ENCODE assay signal across 11 cellular contexts in the genomic region with DNA sequence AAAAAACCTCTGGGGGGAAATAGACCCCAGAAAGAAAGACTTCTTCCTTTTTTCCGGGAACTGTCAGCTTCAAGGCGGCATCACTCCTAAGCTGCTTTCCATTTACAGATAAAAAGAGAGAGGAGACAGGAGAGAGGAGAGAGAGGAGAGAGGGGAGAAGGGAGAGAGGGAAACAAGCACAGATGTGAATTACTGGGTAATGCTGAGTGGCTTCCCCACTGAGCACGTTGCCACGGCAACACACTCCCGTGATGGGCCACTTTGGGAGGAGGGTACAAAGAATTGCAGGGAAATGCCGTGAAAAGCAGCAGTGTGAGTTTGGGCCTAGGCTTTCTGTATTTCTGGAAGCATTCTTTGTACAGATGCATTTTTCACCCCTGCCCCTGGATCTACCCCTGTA.
DNase-seq lines count a peak whose midpoint lies in the region; ATAC-seq and TF ChIP-seq lines count a peak whose summit lies in the region.
"Had no signal": no experiment of that assay in that cellular context is flagged by ENCODE, and none has a peak within 500 bp of the region (broad histone marks: within the 10 kb centered on the region; RNA-seq: fewer than 3 reads in every experiment).

No MANE protein-coding gene starts in this region.

- CTCF ChIA-PET in WTC11 (lab: Charles Lee): interaction anchor here (0.5 to 0.9 kb wide), 2 partner anchors 106 to 239 kb away, joined by 3 read pairs; no protein-coding TSS in a partner anchor

- peaks cover 12% of the 10 kb centered on the region for H3K27me3 ChIP-seq in neural progenitor cell

- H3K27ac ChIP-seq in neural progenitor cell: no peak overlapping the region

- TF ChIP-seq CTCF in WTC11 (IDR thresholded peaks at IDR 0.05) (no peak), neural progenitor cell (IDR thresholded peaks at IDR 0.05) (no peak)

- H3F3A ChIP-seq in neural progenitor cell (ENCODE audit: low read depth): peaks cover 4% of the 10 kb centered on the region

- H3K27me3 Mint-ChIP-seq in WTC11 (ENCODE audit: low read depth) (no peaks in the 10 kb centered on the region; the same call in 1 of the 2 replicates), neural progenitor cell (ENCODE audit: insufficient read depth, low read depth) (peaks cover 10% of the 10 kb centered on the region)
- no peaks in the 10 kb centered on the region for H3K27me3 Mint-ChIP-seq in T-helper 2 cell treated with Interferon-gamma antibody and Interleukin-4, amounts not matched to agents 5 μg/mL and 100 μg/mL, for 36 hours (ENCODE audit: low read depth)
- H3K27me3 Mint-ChIP-seq: activated CD4-positive, alpha-beta T cell treated with anti-CD3 and anti-CD28 coated beads, Interleukin-2, amount 10 ng/mL, durations not matched to agents 24 days and 14 days; CD4-positive, alpha-beta memory T cell had no signal

- H3K4me2 ChIP-seq in neural progenitor cell: peak overlapping the region; percentile 47

- H3K4me1 Mint-ChIP-seq in WTC11: peaks cover 39% of the 10 kb centered on the region
- H3K4me1 Mint-ChIP-seq in neural progenitor cell: peaks cover 73% of the 10 kb centered on the region
- no peaks in the 10 kb centered on the region for H3K4me1 Mint-ChIP-seq in T-helper 2 cell treated with Interferon-gamma antibody and Interleukin-4, amounts not matched to agents 5 μg/mL and 100 μg/mL, for 36 hours (ENCODE audit: low read depth)

- H3K36me3 ChIP-seq in neural progenitor cell: no peaks in the 10 kb centered on the region

- no peaks in the 10 kb centered on the region for H3K9me3 ChIP-seq in neural progenitor cell (ENCODE audit: low read depth)

- no peaks in the 10 kb centered on the region for H3K9me3 Mint-ChIP-seq in WTC11
- no peaks in the 10 kb centered on the region for H3K9me3 Mint-ChIP-seq in neural progenitor cell
- H3K9me3 Mint-ChIP-seq in T-helper 2 cell treated with Interferon-gamma antibody and Interleukin-4, amounts not matched to agents 5 μg/mL and 100 μg/mL, for 36 hours: no peaks in the 10 kb centered on the region
- H3K9me3 Mint-ChIP-seq: activated CD4-positive, alpha-beta T cell treated with anti-CD3 and anti-CD28 coated beads, Interleukin-2, amount 10 ng/mL, durations not matched to agents 24 days and 14 days had no signal

- no peaks in the 10 kb centered on the region for H3K79me2 ChIP-seq in neural progenitor cell (ENCODE audit: low read depth)

- H3K4me3 ChIP-seq in neural progenitor cell: no peak overlapping the region

- DNase-seq in DMS79 treated with DMSO at 0.1 percent for 48 hours (lab: John Stamatoyannopoulos, UW): peak; percentile 74
- peak; percentile 63 for DNase-seq in NCI-H1436 (lab: John Stamatoyannopoulos, UW)
- peak; percentile 47 for DNase-seq in WTC11 (ENCODE audit: low spot score)
- DNase-seq in neural progenitor cell (ENCODE audit: low spot score): peak; percentile 76
- DNase-seq in T-helper 2 cell treated with Interferon-gamma antibody and Interleukin-4, amounts not matched to agents 5 μg/mL and 100 μg/mL, for 36 hours (ENCODE audit: low spot score): no peak
- DNase-seq: activated CD4-positive, alpha-beta T cell treated with anti-CD3 and anti-CD28 coated beads, Interleukin-2, amount 10 ng/mL, durations not matched to agents 24 days and 14 days; activated gamma-delta T cell treated with Interleukin-2 at 50 U/mL for 16 hours; CD4-positive, alpha-beta memory T cell; T-helper 1 cell had no signal

- H2AFZ ChIP-seq in neural progenitor cell (replicated peaks): no peak overlapping the region

- H3K4me1 ChIP-seq in neural progenitor cell: peaks cover 24% of the 10 kb centered on the region

- TF ChIP-seq POLR2A in GM18505 (IDR thresholded peaks at IDR 0.05; ENCODE audit: borderline replicate concordance, extremely low read depth, insufficient read depth, insufficient read length): no peak

- H3K27ac Mint-ChIP-seq in WTC11 (peak overlapping the region; percentile 10; the same call in 1 of the 2 replicates), neural progenitor cell (peak overlapping the region; percentile 98)
- no peak overlapping the region for H3K27ac Mint-ChIP-seq in T-helper 2 cell treated with Interferon-gamma antibody and Interleukin-4, amounts not matched to agents 5 μg/mL and 100 μg/mL, for 36 hours
- H3K27ac Mint-ChIP-seq: activated CD4-positive, alpha-beta T cell treated with anti-CD3 and anti-CD28 coated beads, Interleukin-2, amount 10 ng/mL, durations not matched to agents 24 days and 14 days had no signal

- peak; percentile 68 for ATAC-seq in WTC11
- ATAC-seq in GM19467 (IDR thresholded peaks at IDR 0.05; ENCODE audit: unreplicated experiment): no peak
- no peak for ATAC-seq in GM18505 (IDR thresholded peaks at IDR 0.05; ENCODE audit: unreplicated experiment)

- H3K36me3 Mint-ChIP-seq in WTC11: no peaks in the 10 kb centered on the region
- H3K36me3 Mint-ChIP-seq in neural progenitor cell: no peaks in the 10 kb centered on the region
- H3K36me3 Mint-ChIP-seq in T-helper 2 cell treated with Interferon-gamma antibody and Interleukin-4, amounts not matched to agents 5 μg/mL and 100 μg/mL, for 36 hours (ENCODE audit: low read depth): no peaks in the 10 kb centered on the region
- H3K36me3 Mint-ChIP-seq: CD4-positive, alpha-beta memory T cell had no signal

- H3K9ac ChIP-seq in neural progenitor cell: no peak overlapping the region

- POLR2A ChIA-PET in WTC11 (lab: Charles Lee): no interaction called here

- H3K4me3 Mint-ChIP-seq in WTC11 (no peak overlapping the region), neural progenitor cell (peak overlapping the region; percentile 69)
- no peak overlapping the region for H3K4me3 Mint-ChIP-seq in T-helper 2 cell treated with Interferon-gamma antibody and Interleukin-4, amounts not matched to agents 5 μg/mL and 100 μg/mL, for 36 hours
- H3K4me3 Mint-ChIP-seq: activated CD4-positive, alpha-beta T cell treated with anti-CD3 and anti-CD28 coated beads, Interleukin-2, amount 10 ng/mL, durations not matched to agents 24 days and 14 days; CD4-positive, alpha-beta memory T cell had no signal

- no peaks in the 10 kb centered on the region for H4K20me1 ChIP-seq in neural progenitor cell (ENCODE audit: low read depth)

TF ChIP-seq in WTC11, 78 proteins besides CTCF, POLR2A, EP300 and RAD21:
- TF ChIP-seq CREM (CRISPR knock-in tag; IDR thresholded peaks at IDR 0.05): no peak
- TF ChIP-seq, protein P1, sequence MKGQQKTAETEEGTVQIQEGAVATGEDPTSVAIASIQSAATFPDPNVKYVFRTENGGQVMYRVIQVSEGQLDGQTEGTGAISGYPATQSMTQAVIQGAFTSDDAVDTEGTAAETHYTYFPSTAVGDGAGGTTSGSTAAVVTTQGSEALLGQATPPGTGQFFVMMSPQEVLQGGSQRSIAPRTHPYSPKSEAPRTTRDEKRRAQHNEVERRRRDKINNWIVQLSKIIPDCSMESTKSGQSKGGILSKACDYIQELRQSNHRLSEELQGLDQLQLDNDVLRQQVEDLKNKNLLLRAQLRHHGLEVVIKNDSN (CRISPR knock-in tag; IDR thresholded peaks at IDR 0.05): no peak
- TF ChIP-seq TEAD1 (CRISPR knock-in tag; IDR thresholded peaks at IDR 0.05): no peak
- no peak for TF ChIP-seq ZNF671 (CRISPR knock-in tag; IDR thresholded peaks at IDR 0.05)
- TF ChIP-seq, protein P2, sequence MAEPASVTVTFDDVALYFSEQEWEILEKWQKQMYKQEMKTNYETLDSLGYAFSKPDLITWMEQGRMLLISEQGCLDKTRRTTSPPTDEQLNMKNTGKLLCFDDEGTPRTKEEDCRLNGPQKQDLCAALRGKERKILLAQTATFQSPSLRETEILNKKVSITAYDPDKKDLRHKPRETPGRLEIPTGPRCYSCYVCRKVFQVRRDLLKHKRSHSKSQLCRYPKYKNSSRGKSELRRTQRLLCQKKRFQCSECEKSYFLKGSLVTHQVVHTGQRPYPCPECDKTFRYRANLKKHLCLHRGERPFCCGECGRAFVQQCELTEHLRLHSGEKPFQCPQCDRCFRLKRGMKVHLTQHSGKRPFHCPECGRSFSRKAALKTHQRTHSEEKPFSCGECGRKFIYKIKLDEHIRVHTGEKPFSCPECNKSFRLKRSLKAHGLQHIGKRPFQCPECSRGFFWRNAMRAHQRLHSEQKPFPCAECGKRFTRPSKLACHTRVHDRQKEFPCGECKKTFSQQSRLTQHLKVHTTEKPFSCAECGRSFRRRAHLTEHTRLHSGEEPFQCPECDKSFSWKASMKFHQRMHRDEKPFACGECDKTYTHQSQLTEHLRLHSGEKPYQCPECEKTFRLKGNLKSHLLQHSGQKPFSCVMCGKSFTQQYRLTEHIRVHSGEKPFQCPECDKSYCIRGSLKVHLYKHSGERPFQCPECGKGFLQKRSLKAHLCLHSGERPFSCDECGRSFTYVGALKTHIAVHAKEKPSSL (CRISPR knock-in tag; conservative IDR thresholded peaks at IDR 0.05): no peak
